8 cellular contexts compared by ENCODE assay signal in genomic region chr5:181204561-181205401, GRCh38. TPM values are rescaled to one million over a fixed set of nuclear protein-coding genes. Genes with fewer than 3 reads are reported as not detected.
DNase-seq lines count a peak whose midpoint lies in the region; ATAC-seq, FAIRE-seq and TF ChIP-seq lines count a peak whose summit lies in the region.

Gene TRIM7, minus strand, starts transcription at chr5:181205196. Its CDS starts 86 bp downstream, at chr5:181205110.

- ATAC-seq in A549 (peak; percentile 52 to 55), HG03039 (IDR thresholded peaks at IDR 0.05; ENCODE audit: unreplicated experiment) (no peak), GM19455 (IDR thresholded peaks at IDR 0.05; ENCODE audit: unreplicated experiment) (no peak), HG03354 (IDR thresholded peaks at IDR 0.05; ENCODE audit: poor library complexity, severe bottlenecking, unreplicated experiment) (no peak)
- peak; percentile 29 for ATAC-seq in stimulated activated effector memory CD8-positive, alpha-beta T cell treated with anti-CD3 and anti-CD28 coated beads, Interleukin-12 subunit alpha, Interleukin-12 subunit beta, amount 100 ng/mL, for 72 hours

- CTCF ChIA-PET in A549 (lab: Yijun Ruan, JAX), result interaction anchor here (0.8 to 3.9 kb wide), 9 partner anchors 9 to 37 kb away, joined by 3 to 36 read pairs (median 8); partner anchors contain the start of gene TRIM41

- peak; percentile 78 for TF ChIP-seq POLR2A in A549 (IDR thresholded peaks at IDR 0.05; ENCODE audit: low read length)

- no CpG with 5 or more reads among the region's 102 CpGs for WGBS in A549 (ENCODE audit: missing lambda C conversion rate)

- H3K36me3 Mint-ChIP-seq in astrocyte (ENCODE audit: low read depth, unreplicated experiment), result no peaks in the 10 kb centered on the region
- peaks cover 31% of the 10 kb centered on the region for H3K36me3 Mint-ChIP-seq in stimulated activated effector memory CD8-positive, alpha-beta T cell treated with anti-CD3 and anti-CD28 coated beads, Interleukin-12 subunit alpha, Interleukin-12 subunit beta, amount 100 ng/mL, for 72 hours

- peak within 1 kb of the TSS; percentile 93 for H3K27ac Mint-ChIP-seq in astrocyte (ENCODE audit: unreplicated experiment)
- peak within 1 kb of the TSS; percentile 100 for H3K27ac Mint-ChIP-seq in stimulated activated effector memory CD8-positive, alpha-beta T cell treated with anti-CD3 and anti-CD28 coated beads, Interleukin-12 subunit alpha, Interleukin-12 subunit beta, amount 100 ng/mL, for 72 hours

- H4K20me1 ChIP-seq in astrocyte (ENCODE audit: insufficient read depth, low read length), result peaks cover 5% of the 10 kb centered on the region

- TF ChIP-seq EP300 in A549 (IDR thresholded peaks at IDR 0.05), result no peak

- FAIRE-seq in A549 (lab: Jason Lieb, UNC) (no peak), astrocyte (lab: Jason Lieb, UNC) (no peak)

- H3K27me3 Mint-ChIP-seq in astrocyte (ENCODE audit: low read depth, unreplicated experiment), result peaks cover 39% of the 10 kb centered on the region

- H3K27me3 ChIP-seq in astrocyte (ENCODE audit: insufficient read depth, low read length), result peaks cover 15% of the 10 kb centered on the region

- H3K79me2 ChIP-seq in astrocyte (ENCODE audit: insufficient read depth, low read length), result no peaks in the 10 kb centered on the region

- TF ChIP-seq CTCF in A549 (IDR thresholded peaks at IDR 0.05), result no peak
- TF ChIP-seq CTCF in astrocyte (IDR thresholded peaks at IDR 0.05; ENCODE audit: insufficient read depth, low read depth, low read length), result no peak

- H3K4me2 ChIP-seq in A549, result peak within 1 kb of the TSS; percentile 91
- H3K4me2 ChIP-seq in astrocyte (ENCODE audit: low read length), result peak within 1 kb of the TSS; percentile 87

- peak within 1 kb of the TSS; percentile 94 for H3K4me3 Mint-ChIP-seq in astrocyte (ENCODE audit: unreplicated experiment)
- peak within 1 kb of the TSS; percentile 82 for H3K4me3 Mint-ChIP-seq in stimulated activated effector memory CD8-positive, alpha-beta T cell treated with anti-CD3 and anti-CD28 coated beads, Interleukin-12 subunit alpha, Interleukin-12 subunit beta, amount 100 ng/mL, for 72 hours

- H3K9me3 ChIP-seq in A549 (no peaks in the 10 kb centered on the region), astrocyte (ENCODE audit: insufficient read depth, low read depth, low read length) (no peaks in the 10 kb centered on the region)

- peaks cover 15% of the 10 kb centered on the region for H3K4me1 ChIP-seq in A549
- peaks cover 12% of the 10 kb centered on the region for H3K4me1 ChIP-seq in astrocyte (ENCODE audit: insufficient read depth, low read length)

- H3K36me3 ChIP-seq in astrocyte (ENCODE audit: insufficient read depth, low read length), result no peaks in the 10 kb centered on the region

- POLR2A ChIA-PET in A549 (lab: Yijun Ruan, JAX), result interaction anchor here (0.8 to 6.7 kb wide), 6 partner anchors 14 to 32 kb away, joined by 4 to 159 read pairs (median 6); partner anchors contain the start of gene TRIM41

- peaks cover 13% of the 10 kb centered on the region for H3K4me1 Mint-ChIP-seq in astrocyte (ENCODE audit: low read depth, unreplicated experiment)
- peaks cover 39% of the 10 kb centered on the region for H3K4me1 Mint-ChIP-seq in stimulated activated effector memory CD8-positive, alpha-beta T cell treated with anti-CD3 and anti-CD28 coated beads, Interleukin-12 subunit alpha, Interleukin-12 subunit beta, amount 100 ng/mL, for 72 hours

- peak within 1 kb of the TSS; percentile 84 for H3K4me3 ChIP-seq in A549
- H3K4me3 ChIP-seq in astrocyte (ENCODE audit: insufficient read depth, low read depth, low read length), result peak within 1 kb of the TSS; percentile 55

- peak; percentile 65 to 82 for DNase-seq in A549 (ENCODE audit: low read depth in 1 of 2, low spot score in 1 of 2)
- DNase-seq in HT-29 (ENCODE audit: low spot score), result peak; percentile 41
- no peak for DNase-seq in astrocyte (ENCODE audit: low read depth)
- peak; percentile 55 for DNase-seq in iPS-NIHi11 (ENCODE audit: low spot score)
- peak in 1 of 2 donors; percentile 72 for DNase-seq in stimulated activated effector memory CD8-positive, alpha-beta T cell treated with anti-CD3 and anti-CD28 coated beads, Interleukin-12 subunit alpha, Interleukin-12 subunit beta, amount 100 ng/mL, for 72 hours (ENCODE audit: low spot score in 2 of 2)

- TF ChIP-seq RAD21 in A549 (conservative IDR thresholded peaks at IDR 0.05 in 1 of 2, IDR thresholded peaks at IDR 0.05 in 1 of 2), result no peak

- H2AFZ ChIP-seq in astrocyte (ENCODE audit: low read depth, low read length), result peak within 1 kb of the TSS; percentile 73

- H3K27ac ChIP-seq in A549 (peak within 1 kb of the TSS; percentile 93 to 95), astrocyte (ENCODE audit: low read depth, low read length) (no peak within 1 kb of the TSS)

- H3K9me3 Mint-ChIP-seq in astrocyte (ENCODE audit: unreplicated experiment), result peaks cover 4% of the 10 kb centered on the region
- no peaks in the 10 kb centered on the region for H3K9me3 Mint-ChIP-seq in stimulated activated effector memory CD8-positive, alpha-beta T cell treated with anti-CD3 and anti-CD28 coated beads, Interleukin-12 subunit alpha, Interleukin-12 subunit beta, amount 100 ng/mL, for 72 hours

- peak within 1 kb of the TSS; percentile 29 for H3K9ac ChIP-seq in astrocyte (ENCODE audit: low read length)

TF ChIP-seq in A549, 52 proteins besides CTCF, POLR2A, EP300 and RAD21:
- no peak for TF ChIP-seq NPAS2 (CRISPR knock-in tag; IDR thresholded peaks at IDR 0.05; ENCODE audit: borderline replicate concordance)
- TF ChIP-seq BCL3 (IDR thresholded peaks at IDR 0.05), result 0 out of 3 replicates have a peak, but pooled peaks have one; percentile 38
- peak; percentile 20; the same call in 1 of the 2 replicates for TF ChIP-seq E2F6 (IDR thresholded peaks at IDR 0.05; ENCODE audit: borderline replicate concordance, low read depth)
- TF ChIP-seq MAX (IDR thresholded peaks at IDR 0.05), result peak; percentile 65
- TF ChIP-seq HMGXB4 (CRISPR knock-in tag; IDR thresholded peaks at IDR 0.05; ENCODE audit: borderline replicate concordance), result peak; percentile 77; the same call in 1 of the 2 replicates
- no peak for TF ChIP-seq CBX8 (IDR thresholded peaks at IDR 0.05)
- 0 out of 2 replicates have a peak, but pooled peaks have one; percentile 27 for TF ChIP-seq MYC (IDR thresholded peaks at IDR 0.05; ENCODE audit: borderline replicate concordance, low read length)
- TF ChIP-seq RNF2 (IDR thresholded peaks at IDR 0.05; ENCODE audit: borderline replicate concordance, low read depth), result peak; percentile 55; the same call in 1 of the 2 replicates
- TF ChIP-seq FOSB (CRISPR knock-in tag; IDR thresholded peaks at IDR 0.05), result no peak
- peak in 1 of 2 experiments; percentile 25; a peak in 2 of 5 replicates for TF ChIP-seq JUN (IDR thresholded peaks at IDR 0.05)
- TF ChIP-seq HDAC2 (IDR thresholded peaks at IDR 0.05), result peak; percentile 46; the same call in 1 of the 2 replicates
- TF ChIP-seq TP53 (CRISPR knock-in tag; IDR thresholded peaks at IDR 0.05), result 0 out of 2 replicates have a peak, but pooled peaks have one; percentile 41
- 0 out of 2 replicates have a peak, but pooled peaks have one; percentile 5 for TF ChIP-seq GATA3 (IDR thresholded peaks at IDR 0.05; ENCODE audit: borderline replicate concordance)

RNA-seq across cellular contexts. Expression of gene TRIM7, which starts in this region (rescaled TPM):
- polyA plus RNA-seq in A549 (2011; rRNA removed) (20.4 and 30.7 TPM in 2 replicates), A549 (2017; fragmentation: RNase III; extraction: RNeasy Plus Mini Kit Qiagen cat#74134 plus additional on column Dnase treatment) (21.8 to 23.2 TPM (median 23.1 TPM) in 3 replicates)
- 27.2 and 28.7 TPM in 2 replicates for polyA plus RNA-seq in A549 (2012; cell fraction: cytosol; rRNA removed)
- polyA plus RNA-seq in A549 (2012; cell fraction: nucleus; rRNA removed), result 20.4 and 25.4 TPM in 2 replicates
- 5.3 and 5.6 TPM in 2 replicates for polyA minus RNA-seq in A549 (2011; rRNA and poly(A)+ RNA removed)
- total RNA-seq in HT-29 (2014; rRNA removed; shearing (Covaris generic)), result 2.9 and 5.5 TPM in 2 replicates
- 0.22 and 0.27 TPM in 2 replicates for total RNA-seq in astrocyte

Comparison
In these comparisons a context has a peak if more than half of its experiments do, and no peak if none do; other contexts are left out.
1. ATAC-seq: peak in A549 (2 of 2) and stimulated activated effector memory CD8-positive, alpha-beta T cell treated with anti-CD3 and anti-CD28 coated beads, Interleukin-12 subunit alpha, Interleukin-12 subunit beta, amount 100 ng/mL, for 72 hours (single experiment); none in HG03039 (single experiment), GM19455 (single experiment) and HG03354 (single experiment).